In the genomic region with DNA sequence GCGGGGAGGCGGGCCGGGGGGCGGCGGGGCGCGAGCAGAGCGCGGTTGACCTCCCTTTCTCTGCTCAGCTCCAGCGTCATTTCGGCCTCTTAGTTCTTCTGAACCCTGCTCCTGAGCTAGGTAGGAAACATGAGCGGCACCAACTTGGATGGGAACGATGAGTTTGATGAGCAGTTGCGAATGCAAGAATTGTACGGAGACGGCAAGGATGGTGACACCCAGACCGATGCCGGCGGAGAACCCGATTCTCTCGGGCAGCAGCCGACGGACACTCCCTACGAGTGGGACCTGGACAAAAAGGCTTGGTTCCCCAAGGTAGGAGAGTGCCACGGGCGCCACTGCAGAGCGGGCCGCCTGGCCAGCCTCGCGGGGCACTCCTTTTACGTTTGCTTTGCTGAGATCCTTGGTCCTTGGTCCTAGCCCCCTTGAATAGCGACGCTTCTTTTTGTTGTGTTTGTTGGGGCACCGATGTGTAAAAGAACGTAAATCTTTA, we compare ENCODE assay signal across 8 cellular contexts. TPM values are rescaled to one million over a fixed set of nuclear protein-coding genes. Genes with fewer than 3 reads are reported as not detected.
A peak's percentile ranks its signal among the peaks of the same experiment; 100 is the strongest.
DNase-seq lines count a peak whose midpoint lies in the region; ATAC-seq and TF ChIP-seq lines count a peak whose summit lies in the region.

A gene with protein sequence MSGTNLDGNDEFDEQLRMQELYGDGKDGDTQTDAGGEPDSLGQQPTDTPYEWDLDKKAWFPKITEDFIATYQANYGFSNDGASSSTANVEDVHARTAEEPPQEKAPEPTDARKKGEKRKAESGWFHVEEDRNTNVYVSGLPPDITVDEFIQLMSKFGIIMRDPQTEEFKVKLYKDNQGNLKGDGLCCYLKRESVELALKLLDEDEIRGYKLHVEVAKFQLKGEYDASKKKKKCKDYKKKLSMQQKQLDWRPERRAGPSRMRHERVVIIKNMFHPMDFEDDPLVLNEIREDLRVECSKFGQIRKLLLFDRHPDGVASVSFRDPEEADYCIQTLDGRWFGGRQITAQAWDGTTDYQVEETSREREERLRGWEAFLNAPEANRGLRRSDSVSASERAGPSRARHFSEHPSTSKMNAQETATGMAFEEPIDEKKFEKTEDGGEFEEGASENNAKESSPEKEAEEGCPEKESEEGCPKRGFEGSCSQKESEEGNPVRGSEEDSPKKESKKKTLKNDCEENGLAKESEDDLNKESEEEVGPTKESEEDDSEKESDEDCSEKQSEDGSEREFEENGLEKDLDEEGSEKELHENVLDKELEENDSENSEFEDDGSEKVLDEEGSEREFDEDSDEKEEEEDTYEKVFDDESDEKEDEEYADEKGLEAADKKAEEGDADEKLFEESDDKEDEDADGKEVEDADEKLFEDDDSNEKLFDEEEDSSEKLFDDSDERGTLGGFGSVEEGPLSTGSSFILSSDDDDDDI (plus strand): TSS at position 37 of the 493 bp plus-strand sequence. CDS start 93 bp downstream, at position 130.

- peak within 1 kb of the TSS; percentile 80 for H3K4me2 ChIP-seq in parathyroid adenoma (ENCODE audit: low read length)

- ATAC-seq in HG03159 (IDR thresholded peaks at IDR 0.05; ENCODE audit: unreplicated experiment), result peak; percentile 24

- peak within 1 kb of the TSS; percentile 94 for H3K27ac ChIP-seq in parathyroid adenoma

- peaks cover 6% of the 10 kb centered on the region for H3K36me3 Mint-ChIP-seq in activated naive CD4-positive, alpha-beta T cell treated with anti-CD3 and anti-CD28 coated beads for 36 hours (ENCODE audit: low read depth)
- H3K36me3 Mint-ChIP-seq in activated CD4-positive, alpha-beta memory T cell treated with anti-CD3 and anti-CD28 coated beads for 36 hours, result peaks cover 7% of the 10 kb centered on the region

- peak within 1 kb of the TSS; percentile 89 for H2AFZ ChIP-seq in parathyroid adenoma

- H3K79me2 ChIP-seq in parathyroid adenoma, result no peaks in the 10 kb centered on the region

- H3K4me1 ChIP-seq in parathyroid adenoma, result no peaks in the 10 kb centered on the region

- H3K9me3 ChIP-seq in parathyroid adenoma (ENCODE audit: control insufficient read depth, low read length), result no peaks in the 10 kb centered on the region

- H3K9ac ChIP-seq in parathyroid adenoma, result peak within 1 kb of the TSS; percentile 28

- H3K27ac Mint-ChIP-seq in activated naive CD4-positive, alpha-beta T cell treated with anti-CD3 and anti-CD28 coated beads for 36 hours, result peak within 1 kb of the TSS; percentile 94
- H3K27ac Mint-ChIP-seq in activated CD4-positive, alpha-beta memory T cell treated with anti-CD3 and anti-CD28 coated beads for 36 hours, result peak within 1 kb of the TSS; percentile 96

- peaks cover 18% of the 10 kb centered on the region for H3K4me1 Mint-ChIP-seq in activated naive CD4-positive, alpha-beta T cell treated with anti-CD3 and anti-CD28 coated beads for 36 hours (ENCODE audit: low read depth)
- H3K4me1 Mint-ChIP-seq in activated CD4-positive, alpha-beta memory T cell treated with anti-CD3 and anti-CD28 coated beads for 36 hours (ENCODE audit: low read depth), result peaks cover 17% of the 10 kb centered on the region

- no peaks in the 10 kb centered on the region for H3K27me3 Mint-ChIP-seq in activated naive CD4-positive, alpha-beta T cell treated with anti-CD3 and anti-CD28 coated beads for 36 hours (ENCODE audit: low read depth)
- no peaks in the 10 kb centered on the region for H3K27me3 Mint-ChIP-seq in activated CD4-positive, alpha-beta memory T cell treated with anti-CD3 and anti-CD28 coated beads for 36 hours

- H3K27me3 ChIP-seq in parathyroid adenoma (ENCODE audit: control insufficient read depth, insufficient read depth, low read length), result no peaks in the 10 kb centered on the region

- H3K36me3 ChIP-seq in parathyroid adenoma (ENCODE audit: control insufficient read depth, insufficient read depth, low read length), result no peaks in the 10 kb centered on the region

- no peaks in the 10 kb centered on the region for H3K9me3 Mint-ChIP-seq in activated naive CD4-positive, alpha-beta T cell treated with anti-CD3 and anti-CD28 coated beads for 36 hours
- H3K9me3 Mint-ChIP-seq in activated CD4-positive, alpha-beta memory T cell treated with anti-CD3 and anti-CD28 coated beads for 36 hours, result no peaks in the 10 kb centered on the region

- CTCF ChIA-PET in activated naive CD4-positive, alpha-beta T cell treated with anti-CD3 and anti-CD28 coated beads for 36 hours (lab: Charles Lee), result no interaction called here
- CTCF ChIA-PET in activated CD4-positive, alpha-beta memory T cell treated with anti-CD3 and anti-CD28 coated beads for 36 hours (lab: Charles Lee), result interaction anchor here (0.9 to 2.7 kb wide), 4 partner anchors 77 to 200 kb away, joined by 3 to 15 read pairs (median 4); no protein-coding TSS in a partner anchor

- intact Hi-C loops in activated naive CD4-positive, alpha-beta T cell treated with anti-CD3 and anti-CD28 coated beads for 36 hours (cut with micrococcal nuclease), result loop anchor here (1.0 to 5.0 kb wide), 12 partner anchors 80 to 977 kb away; a partner anchor contains a TSS
- intact Hi-C loops in activated CD4-positive, alpha-beta memory T cell treated with anti-CD3 and anti-CD28 coated beads for 36 hours (cut with micrococcal nuclease), result loop anchor here (2.0 to 10.0 kb wide), 8 partner anchors 79 to 977 kb away; a partner anchor contains a TSS

- no peak for DNase-seq in activated naive CD4-positive, alpha-beta T cell treated with anti-CD3 and anti-CD28 coated beads for 36 hours
- DNase-seq in activated naive CD4-positive, alpha-beta T cell treated with anti-CD3 and anti-CD28 coated beads, Interleukin-2, amount 50 U/mL, for 16 hours, result no peak
- DNase-seq in activated CD4-positive, alpha-beta memory T cell treated with anti-CD3 and anti-CD28 coated beads for 36 hours, result no peak
- no peak for DNase-seq in glomerular endothelial cell (ENCODE audit: extremely low read depth, low read depth, low spot score)
- no peak for DNase-seq in HPDE6-E6E7 (ENCODE audit: extremely low spot score)
- DNase-seq in NCI-H2029 (lab: John Stamatoyannopoulos, UW), result no peak

- H3K4me3 ChIP-seq in parathyroid adenoma (ENCODE audit: low read depth, low read length), result peak within 1 kb of the TSS; percentile 69

- peak within 1 kb of the TSS; percentile 90 for H3K4me3 Mint-ChIP-seq in activated naive CD4-positive, alpha-beta T cell treated with anti-CD3 and anti-CD28 coated beads for 36 hours
- H3K4me3 Mint-ChIP-seq in activated CD4-positive, alpha-beta memory T cell treated with anti-CD3 and anti-CD28 coated beads for 36 hours, result peak within 1 kb of the TSS; percentile 93

- no peak for TF ChIP-seq CTCF in parathyroid adenoma (IDR thresholded peaks at IDR 0.05)

- POLR2A ChIA-PET in activated CD4-positive, alpha-beta memory T cell treated with anti-CD3 and anti-CD28 coated beads for 36 hours (lab: Charles Lee), result interaction anchor here (1.2 to 1.4 kb wide), 3 partner anchors 121 to 383 kb away, joined by 4 to 5 read pairs (median 4); a partner anchor contains a TSS

RNA-seq across cellular contexts. Expression of the gene that starts here (rescaled TPM):
- 10 to 100 TPM; 38.9 to 40.4 TPM for total RNA-seq in activated naive CD4-positive, alpha-beta T cell treated with anti-CD3 and anti-CD28 coated beads for 36 hours
- 10 to 100 TPM; 49.4 to 53.4 TPM for total RNA-seq in activated CD4-positive, alpha-beta memory T cell treated with anti-CD3 and anti-CD28 coated beads for 36 hours
- 36.3 and 38.3 TPM in 2 replicates for total RNA-seq in glomerular endothelial cell
